9 cellular contexts compared by ENCODE assay signal in genomic region chr3:125585595-125586223, GRCh38. TPM values are rescaled to one million over a fixed set of nuclear protein-coding genes. Genes with fewer than 3 reads are reported as not detected.
DNase-seq lines count a peak whose midpoint lies in the region; ATAC-seq and TF ChIP-seq lines count a peak whose summit lies in the region.
"Had no signal": no experiment of that assay in that cellular context is flagged by ENCODE, and none has a peak within 500 bp of the region (broad histone marks: within the 10 kb centered on the region; RNA-seq: fewer than 3 reads in every experiment).

No MANE protein-coding gene starts in this region.

- no peak overlapping the region for H2AK9ac ChIP-seq in IMR-90 (replicated peaks; ENCODE audit: low read depth, low read length, poor library complexity)

- H3K4me1 ChIP-seq in DOHH2 (ENCODE audit: control insufficient read depth, low read length) = peaks cover 23% of the 10 kb centered on the region
- no peaks in the 10 kb centered on the region for H3K4me1 ChIP-seq in IMR-90 (ENCODE audit: control insufficient read depth, insufficient read depth, low read length)
- peaks cover 0 to 23% of the 10 kb centered on the region in 2 donors for H3K4me1 ChIP-seq in adrenal gland (replicated peaks in 1 of 2)
- peaks cover 0 to 52% (median 21%) of the 10 kb centered on the region in 9 donors for H3K4me1 ChIP-seq in heart right ventricle

- no peak overlapping the region for H3K18ac ChIP-seq in IMR-90 (ENCODE audit: low read depth, low read length)

- peak; percentile 79 for TF ChIP-seq CTCF in DOHH2 (IDR thresholded peaks at IDR 0.05; ENCODE audit: low read depth, low read length, poor library complexity, severe bottlenecking)
- TF ChIP-seq CTCF in IMR-90 (conservative IDR thresholded peaks at IDR 0.05; ENCODE audit: low read depth, low read length) = peak; percentile 93
- TF ChIP-seq CTCF in adrenal gland (IDR thresholded peaks at IDR 0.05) = peak; percentile 71 to 94 (median 87)
- TF ChIP-seq CTCF in heart right ventricle (IDR thresholded peaks at IDR 0.05) = peak; percentile 71 to 94 (median 87)

- intact Hi-C loops in IMR-90 (cut with micrococcal nuclease) (loop anchor here (2.0 to 10.0 kb wide), 6 partner anchors 121 to 1021 kb away; partner anchors contain the start of gene SLC12A8), adrenal gland (cut with DNase I) (loop anchor here in 1 of 2 donors (10.0 kb wide), 1 partner anchor 831 kb away; no protein-coding TSS in a partner anchor), heart right ventricle (cut with DNase I) (loop anchor here in 5 of 10 donors (10.0 kb wide), 2 partner anchors 71 to 661 kb away; no protein-coding TSS in a partner anchor)

- no peak overlapping the region for H2AFZ ChIP-seq in IMR-90 (replicated peaks; ENCODE audit: low read length, poor library complexity)

- H2BK20ac ChIP-seq in IMR-90 (ENCODE audit: low read depth, low read length) = no peak overlapping the region

- H3K36me3 ChIP-seq in DOHH2 (ENCODE audit: control insufficient read depth, low read length) (peaks cover 18% of the 10 kb centered on the region), IMR-90 (ENCODE audit: control insufficient read depth, insufficient read depth, low read length) (0 out of 2 replicates have a peak, but pooled peaks cover 1% of the 10 kb centered on the region), adrenal gland (replicated peaks in 1 of 2) (peaks cover 0 to 4% of the 10 kb centered on the region in 2 donors), heart right ventricle (peaks cover 0 to 37% (median 0%) of the 10 kb centered on the region in 9 donors)

- dilution Hi-C loops in IMR-90 (cut with HindIII; ENCODE audit: low sequenced_read_pairs, unreplicated experiment) = no loop called here

- CTCF ChIA-PET in IMR-90 (lab: Yijun Ruan, JAX) = interaction anchor here (0.5 to 1.0 kb wide), 6 partner anchors 8 to 825 kb away, joined by 3 to 4 read pairs (median 3); no protein-coding TSS in a partner anchor

- no peak overlapping the region for H3K4ac ChIP-seq in IMR-90 (ENCODE audit: low read depth, low read length)

- H3K4me2 ChIP-seq in DOHH2 (ENCODE audit: low read length) (no peak overlapping the region), IMR-90 (ENCODE audit: low read depth, low read length) (no peak overlapping the region)

- WGBS in IMR-90 (ENCODE audit: extremely low coverage in 2 of 2, insufficient read length in 1 of 2), 2 experiments = no CpG with 5 or more reads among the region's 1 CpG
- 0 to 9% (median 0%) methylated on average over 1 of the region's 1 CpG for WGBS in adrenal gland, 4 donors
- WGBS in heart right ventricle, 2 donors = 0% methylated on average over 1 of the region's 1 CpG

- no peak overlapping the region for H4K91ac ChIP-seq in IMR-90 (ENCODE audit: insufficient read depth, low read depth, low read length)

- H3K56ac ChIP-seq in IMR-90 (ENCODE audit: extremely low read depth, insufficient read depth, low read length) = no peak overlapping the region

- no peak overlapping the region for H4K8ac ChIP-seq in IMR-90 (ENCODE audit: low read depth in 2 of 2, low read length in 2 of 2)

- peaks cover 66% of the 10 kb centered on the region for H3K79me2 ChIP-seq in DOHH2 (ENCODE audit: control insufficient read depth, low read length)

- no peaks in the 10 kb centered on the region; the same call in 1 of the 2 replicates for H4K20me1 ChIP-seq in DOHH2 (ENCODE audit: control insufficient read depth, insufficient read depth, low read depth, low read length)
- H4K20me1 ChIP-seq in IMR-90 (ENCODE audit: insufficient read depth, low read length) = no peaks in the 10 kb centered on the region; the same call in 1 of the 2 replicates

- TF ChIP-seq RAD21 in IMR-90 (IDR thresholded peaks at IDR 0.05; ENCODE audit: low read length) = peak; percentile 96

- ATAC-seq in IMR-90 (ENCODE audit: low read depth) = peak; percentile 93
- peak in 7 of 8 donors; percentile 55 to 82 (median 75) for ATAC-seq in heart right ventricle
- no peak for ATAC-seq in GM18861 (IDR thresholded peaks at IDR 0.05; ENCODE audit: unreplicated experiment)
- ATAC-seq: stimulated activated effector memory CD8-positive, alpha-beta T cell treated with anti-CD3 and anti-CD28 coated beads, Interleukin-12 subunit alpha, Interleukin-12 subunit beta, amount 100 ng/mL, for 72 hours had no signal

- peak; percentile 53; the same call in 1 of the 2 replicates for TF ChIP-seq POLR2A in IMR-90 (IDR thresholded peaks at IDR 0.05; ENCODE audit: low read depth, low read length)
- no peak for TF ChIP-seq POLR2A in adrenal gland (IDR thresholded peaks at IDR 0.05)

- peaks cover 19 to 33% of the 10 kb centered on the region in 2 experiments for H3K79me1 ChIP-seq in IMR-90 (ENCODE audit: low read depth in 1 of 2, low read length in 2 of 2)

- H3K9me3 ChIP-seq in DOHH2 (ENCODE audit: control insufficient read depth, insufficient read depth, low read length) = no peaks in the 10 kb centered on the region
- no peaks in the 10 kb centered on the region for H3K9me3 ChIP-seq in IMR-90 (ENCODE audit: control insufficient read depth, insufficient read depth, low read length)
- no peaks in the 10 kb centered on the region for H3K9me3 ChIP-seq in adrenal gland (replicated peaks in 1 of 3)
- no peaks in the 10 kb centered on the region for H3K9me3 ChIP-seq in heart right ventricle

- H3K27ac ChIP-seq in DOHH2 (ENCODE audit: low read depth, low read length) (no peak overlapping the region), IMR-90 (ENCODE audit: insufficient read depth, low read length) (no peak overlapping the region), adrenal gland (no peak overlapping the region), heart right ventricle (no peak overlapping the region)

- POLR2A ChIA-PET in IMR-90 (lab: Charles Lee; ENCODE audit: unreplicated experiment) = no interaction called here

- no peak overlapping the region for H3K14ac ChIP-seq in IMR-90 (replicated peaks; ENCODE audit: low read depth, low read length)

- no TSS peak for BruUV-seq in IMR-90 (replicated peaks; lab: Mats Ljungman, UMichigan)

- DNase-seq in IMR-90 = peak; percentile 82
- peak; percentile 16 for DNase-seq in OCI-M2 (lab: John Stamatoyannopoulos, UW; ENCODE audit: unreplicated experiment)
- peak; percentile 53 to 85 (median 63) for DNase-seq in adrenal gland
- DNase-seq in heart right ventricle = peak in 1 of 2 donors; percentile 63
- DNase-seq in putamen (ENCODE audit: low spot score) = peak; percentile 52
- no peak for DNase-seq in NK-92 treated with Interleukin-12 subunit alpha and Interleukin-12 subunit beta, amount 100 ng/mL, for 24 hours (lab: John Stamatoyannopoulos, UW)

- H3K4me3 ChIP-seq in DOHH2 (ENCODE audit: low read length) = no peak overlapping the region
- H3K4me3 ChIP-seq in IMR-90 (ENCODE audit: insufficient read depth, low read depth, low read length) = no peak overlapping the region
- no peak overlapping the region for H3K4me3 ChIP-seq in adrenal gland
- H3K4me3 ChIP-seq in heart right ventricle = no peak overlapping the region

- no peak overlapping the region for H2BK15ac ChIP-seq in IMR-90 (ENCODE audit: low read depth, low read length)

- in situ Hi-C loops in IMR-90 (cut with MboI; ENCODE audit: low sequenced_read_pairs) = loop anchor here (10.0 to 25.0 kb wide), 2 partner anchors 598 to 661 kb away; no protein-coding TSS in a partner anchor

- H3K9ac ChIP-seq in IMR-90 (ENCODE audit: low read depth, low read length) = no peak overlapping the region

- H2AK5ac ChIP-seq in IMR-90 (ENCODE audit: low read depth, low read length) = no peak overlapping the region

- H3K27me3 ChIP-seq in DOHH2 (ENCODE audit: control insufficient read depth, low read length) (no peaks in the 10 kb centered on the region), IMR-90 (ENCODE audit: control insufficient read depth, insufficient read depth, low read length) (no peaks in the 10 kb centered on the region), adrenal gland (no peaks in the 10 kb centered on the region), heart right ventricle (no peaks in the 10 kb centered on the region)

- no peak overlapping the region for H2BK5ac ChIP-seq in IMR-90 (ENCODE audit: low read depth, low read length, poor library complexity, severe bottlenecking)

- no peaks in the 10 kb centered on the region for H3K9me1 ChIP-seq in IMR-90 (ENCODE audit: insufficient read depth, low read length)

- no peak overlapping the region for H4K5ac ChIP-seq in IMR-90 (ENCODE audit: low read depth, low read length)

- H2BK120ac ChIP-seq in IMR-90 (ENCODE audit: low read depth, low read length) = no peak overlapping the region

- H3K23ac ChIP-seq in IMR-90 (ENCODE audit: low read depth, low read length) = no peak overlapping the region

- H3F3A ChIP-seq in DOHH2 (ENCODE audit: control insufficient read depth, insufficient read depth) = peaks cover 10% of the 10 kb centered on the region

- no peaks in the 10 kb centered on the region for H3K9me2 ChIP-seq in DOHH2 (replicated peaks; ENCODE audit: control insufficient read depth, low read length)

TF ChIP-seq in IMR-90, 13 proteins besides CTCF, POLR2A, EP300 and RAD21:
- TF ChIP-seq CHD1 (IDR thresholded peaks at IDR 0.05; ENCODE audit: low read depth, low read length) (no peak), NFE2L2 (IDR thresholded peaks at IDR 0.05; ENCODE audit: low read depth, low read length) (no peak), SMC3 (IDR thresholded peaks at IDR 0.05; ENCODE audit: low read depth, low read length) (peak; percentile 83), BHLHE40 (IDR thresholded peaks at IDR 0.05; ENCODE audit: low read depth, low read length) (no peak), MAZ (IDR thresholded peaks at IDR 0.05; ENCODE audit: borderline replicate concordance, low read depth, low read length) (0 out of 2 replicates have a peak, but pooled peaks have one; percentile 21), USF2 (IDR thresholded peaks at IDR 0.05; ENCODE audit: low read depth, low read length) (no peak), MAFK (IDR thresholded peaks at IDR 0.05; ENCODE audit: low read depth, low read length) (no peak)

RNA-seq across cellular contexts. Expression of gene OSBPL11, which starts 9.6 kb away (rescaled TPM):
- 11.4 and 11.8 TPM in 2 replicates for total RNA-seq in IMR-90 (2012; rRNA removed)
- 3.3 and 4.2 TPM in 2 replicates for polyA plus RNA-seq in IMR-90 (2012; rRNA removed)
- polyA plus RNA-seq in IMR-90 (2012; cell fraction: cytosol; rRNA removed) = 0.69 and 0.75 TPM in 2 replicates
- polyA plus RNA-seq in IMR-90 (2012; cell fraction: nucleus; rRNA removed; ENCODE audit: low replicate concordance) = 0.24 and 2.3 TPM in 2 replicates
- 10 to 100 TPM in 6 of 8 donors, 1 to 10 TPM in 2; 7.8 to 19.3 (median 10.9) TPM for total RNA-seq in adrenal gland
- 10 to 100 TPM in 1 of 3 donors, 1 to 10 TPM in 2; 5.0 to 19.0 (median 8.0) TPM for polyA plus RNA-seq in adrenal gland
- total RNA-seq in heart right ventricle = 10 to 100 TPM in 5 of 10 donors, 1 to 10 TPM in 5; 8.3 to 16.9 (median 9.8) TPM
- polyA plus RNA-seq in heart right ventricle = 1 to 10 TPM; 6.2 to 9.0 TPM
